20 cellular contexts compared by ENCODE assay signal in the genomic region with DNA sequence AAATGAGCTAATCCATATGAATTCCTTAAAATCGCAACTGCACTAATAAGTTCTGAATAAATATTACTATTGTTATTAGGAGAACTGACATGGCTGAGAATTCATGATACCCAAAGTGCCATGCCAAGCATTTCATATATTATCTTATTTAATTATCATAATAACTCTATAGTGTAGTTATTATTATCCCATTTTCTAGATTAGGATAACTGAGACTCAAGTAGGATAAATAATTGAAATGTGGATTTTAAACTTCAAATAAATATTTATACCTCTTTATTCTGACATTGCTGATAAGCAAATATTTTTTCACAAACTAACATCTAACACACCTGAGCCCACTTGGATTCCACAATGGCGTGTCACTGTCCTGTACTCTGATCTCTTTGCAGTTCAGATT.
DNase-seq lines count a peak whose midpoint lies in the region; ATAC-seq and TF ChIP-seq lines count a peak whose summit lies in the region.
"Had no signal": no experiment of that assay in that cellular context is flagged by ENCODE, and none has a peak within 500 bp of the region (broad histone marks: within the 10 kb centered on the region; RNA-seq: fewer than 3 reads in every experiment).

No MANE protein-coding gene starts in this region.

- dilution Hi-C loops in IMR-90 (cut with HindIII; ENCODE audit: low sequenced_read_pairs, unreplicated experiment): no loop called here

- H3K4me1 Mint-ChIP-seq in MCF 10A (ENCODE audit: insufficient read depth, unreplicated experiment): no peaks in the 10 kb centered on the region
- H3K4me1 Mint-ChIP-seq: CD4-positive, CD25-positive, alpha-beta regulatory T cell; CD8-positive, alpha-beta memory T cell had no signal

- H3K36me3 ChIP-seq in BLaER1: no peaks in the 10 kb centered on the region
- H3K36me3 ChIP-seq in IMR-90 (ENCODE audit: control insufficient read depth, insufficient read depth, low read length): no peaks in the 10 kb centered on the region
- no peaks in the 10 kb centered on the region for H3K36me3 ChIP-seq in endocrine pancreas (ENCODE audit: control insufficient read depth, insufficient read depth, low read length)
- no peaks in the 10 kb centered on the region for H3K36me3 ChIP-seq in neutrophil

- H3K27me3 Mint-ChIP-seq in MCF 10A (ENCODE audit: insufficient read depth, unreplicated experiment): no peaks in the 10 kb centered on the region
- H3K27me3 Mint-ChIP-seq: CD4-positive, CD25-positive, alpha-beta regulatory T cell had no signal

- CTCF ChIA-PET in IMR-90 (lab: Yijun Ruan, JAX) (no interaction called here), MCF 10A (lab: Yijun Ruan, JAX) (no interaction called here)

- no peak overlapping the region for H3K23ac ChIP-seq in IMR-90 (ENCODE audit: low read depth, low read length)

- no peak overlapping the region for H3K4me3 Mint-ChIP-seq in MCF 10A (ENCODE audit: unreplicated experiment)
- H3K4me3 Mint-ChIP-seq: CD4-positive, CD25-positive, alpha-beta regulatory T cell; CD8-positive, alpha-beta memory T cell; HFFc6 had no signal

- H3K9me3 Mint-ChIP-seq in MCF 10A (ENCODE audit: unreplicated experiment): no peaks in the 10 kb centered on the region
- H3K9me3 Mint-ChIP-seq: CD8-positive, alpha-beta memory T cell; HFFc6 had no signal

- ATAC-seq in IMR-90 (ENCODE audit: low read depth): no peak
- ATAC-seq in HG02870 (IDR thresholded peaks at IDR 0.05; ENCODE audit: unreplicated experiment): no peak
- ATAC-seq in sciatic nerve: no peak
- ATAC-seq: HCT116 had no signal

- no peak overlapping the region for H3K27ac ChIP-seq in BLaER1
- H3K27ac ChIP-seq in IMR-90 (ENCODE audit: insufficient read depth, low read length): no peak overlapping the region
- peak overlapping the region; percentile 65 for H3K27ac ChIP-seq in neutrophil
- H3K27ac ChIP-seq: KMS-11 had no signal

- in situ Hi-C loops in IMR-90 (cut with MboI; ENCODE audit: low sequenced_read_pairs): no loop called here

- H2AK5ac ChIP-seq in IMR-90 (ENCODE audit: low read depth, low read length): no peak overlapping the region

- no peak overlapping the region for H3K18ac ChIP-seq in IMR-90 (ENCODE audit: low read depth, low read length)

- H3K36me3 Mint-ChIP-seq in MCF 10A (ENCODE audit: insufficient read depth, unreplicated experiment): no peaks in the 10 kb centered on the region
- H3K36me3 Mint-ChIP-seq: CD4-positive, CD25-positive, alpha-beta regulatory T cell; CD8-positive, alpha-beta memory T cell had no signal

- H3K4me1 ChIP-seq in BLaER1 (peaks cover 36% of the 10 kb centered on the region), IMR-90 (ENCODE audit: control insufficient read depth, insufficient read depth, low read length) (peaks cover 4% of the 10 kb centered on the region; the same call in 1 of the 2 replicates), endocrine pancreas (ENCODE audit: control insufficient read depth, insufficient read depth, low read length) (peaks cover 12% of the 10 kb centered on the region), neutrophil (ENCODE audit: control insufficient read depth in 1 of 2, insufficient read depth in 1 of 2, low read depth in 1 of 2, low read length in 1 of 2) (peaks cover 3 to 11% of the 10 kb centered on the region in 2 experiments)

- intact Hi-C loops in IMR-90 (cut with micrococcal nuclease): loop anchor here (1.0 to 10.0 kb wide), 2 partner anchors 8 to 488 kb away; a partner anchor contains a TSS
- intact Hi-C loops in MCF 10A (cut with micrococcal nuclease): no loop called here
- intact Hi-C loops in sciatic nerve (cut with DNase I): no loop called here

- no peak overlapping the region for H4K8ac ChIP-seq in IMR-90 (ENCODE audit: low read depth in 2 of 2, low read length in 2 of 2)

- H3K9me3 ChIP-seq in BLaER1 (no peaks in the 10 kb centered on the region), IMR-90 (ENCODE audit: control insufficient read depth, insufficient read depth, low read length) (no peaks in the 10 kb centered on the region), endocrine pancreas (ENCODE audit: control insufficient read depth, low read length) (no peaks in the 10 kb centered on the region), neutrophil (no peaks in the 10 kb centered on the region)

- H3K4me2 ChIP-seq in BLaER1 (0 out of 2 replicates have a peak overlapping the region, but pooled peaks have one; percentile 21), IMR-90 (ENCODE audit: low read depth, low read length) (no peak overlapping the region)
- H3K4me2 ChIP-seq: KMS-11 had no signal

- no peak overlapping the region for H2BK15ac ChIP-seq in IMR-90 (ENCODE audit: low read depth, low read length)

- no peak overlapping the region for H3K4ac ChIP-seq in IMR-90 (ENCODE audit: low read depth, low read length)

- no peak overlapping the region for H3K56ac ChIP-seq in IMR-90 (ENCODE audit: extremely low read depth, insufficient read depth, low read length)

- H3K27ac Mint-ChIP-seq in MCF 10A (ENCODE audit: low read depth, unreplicated experiment): no peak overlapping the region
- H3K27ac Mint-ChIP-seq: CD4-positive, CD25-positive, alpha-beta regulatory T cell; CD8-positive, alpha-beta memory T cell; HFFc6 had no signal

- POLR2A ChIA-PET in IMR-90 (lab: Charles Lee; ENCODE audit: unreplicated experiment): no interaction called here
- POLR2A ChIA-PET in MCF 10A (lab: Yijun Ruan, JAX): no interaction called here

- no peak overlapping the region for H2AFZ ChIP-seq in IMR-90 (replicated peaks; ENCODE audit: low read length, poor library complexity)

- H2BK20ac ChIP-seq in IMR-90 (ENCODE audit: low read depth, low read length): no peak overlapping the region; the same call in 1 of the 2 replicates

- H4K5ac ChIP-seq in IMR-90 (ENCODE audit: low read depth, low read length): no peak overlapping the region

- no peak overlapping the region for H2BK120ac ChIP-seq in IMR-90 (ENCODE audit: low read depth, low read length)

- H3K27me3 ChIP-seq in BLaER1: no peaks in the 10 kb centered on the region
- H3K27me3 ChIP-seq in IMR-90 (ENCODE audit: control insufficient read depth, insufficient read depth, low read length): no peaks in the 10 kb centered on the region
- no peaks in the 10 kb centered on the region for H3K27me3 ChIP-seq in endocrine pancreas (ENCODE audit: control insufficient read depth, insufficient read depth, low read length)
- H3K27me3 ChIP-seq in neutrophil: no peaks in the 10 kb centered on the region

- no peak overlapping the region for H4K91ac ChIP-seq in IMR-90 (ENCODE audit: insufficient read depth, low read depth, low read length)

- no peak for TF ChIP-seq CTCF in IMR-90 (conservative IDR thresholded peaks at IDR 0.05; ENCODE audit: low read depth, low read length)
- TF ChIP-seq CTCF in neutrophil (IDR thresholded peaks at IDR 0.05): no peak
- no peak for TF ChIP-seq CTCF in MCF 10A (IDR thresholded peaks at IDR 0.05; ENCODE audit: unreplicated experiment)

- no peak overlapping the region for H2AK9ac ChIP-seq in IMR-90 (replicated peaks; ENCODE audit: low read depth, low read length, poor library complexity)

- H3K79me1 ChIP-seq in IMR-90 (ENCODE audit: low read depth in 1 of 2, low read length in 2 of 2): no peaks in the 10 kb centered on the region

- no TSS peak for BruUV-seq in IMR-90 (replicated peaks; lab: Mats Ljungman, UMichigan)
- BruUV-seq in MCF 10A (replicated peaks; lab: Mats Ljungman, UMichigan): no TSS peak

- WGBS in IMR-90 (ENCODE audit: extremely low coverage in 2 of 2, insufficient read length in 1 of 2), 2 experiments: no CpG with 5 or more reads among the region's 2 CpGs

- no peak for DNase-seq in IMR-90
- no peak for DNase-seq in MCF 10A (ENCODE audit: unreplicated experiment)
- no peak for DNase-seq in sciatic nerve (ENCODE audit: low spot score)
- DNase-seq: AML-193; CD4-positive, CD25-positive, alpha-beta regulatory T cell; CD8-positive, alpha-beta memory T cell; COR-L47; DMS 273 treated with DMSO at 0.1 percent for 48 hours; DND-41; EL; GOT3; H7; HFFc6 had no signal

- H2BK5ac ChIP-seq in IMR-90 (ENCODE audit: low read depth, low read length, poor library complexity, severe bottlenecking): no peak overlapping the region

- H3K9ac ChIP-seq in BLaER1: no peak overlapping the region
- no peak overlapping the region for H3K9ac ChIP-seq in IMR-90 (ENCODE audit: low read depth, low read length)
- no peak overlapping the region for H3K9ac ChIP-seq in endocrine pancreas (ENCODE audit: control insufficient read depth, insufficient read depth, low read length)
- H3K9ac ChIP-seq: KMS-11 had no signal

- no peaks in the 10 kb centered on the region for H3K9me1 ChIP-seq in IMR-90 (ENCODE audit: insufficient read depth, low read length)

- H3K4me3 ChIP-seq in BLaER1 (no peak overlapping the region), IMR-90 (ENCODE audit: insufficient read depth, low read depth, low read length) (no peak overlapping the region), endocrine pancreas (ENCODE audit: control insufficient read depth, insufficient read depth, low read length) (peak overlapping the region; percentile 57), neutrophil (ENCODE audit: low read depth in 1 of 2, low read length in 1 of 2) (no peak overlapping the region)
- H3K4me3 ChIP-seq: GM12878 had no signal

- H4K20me1 ChIP-seq in BLaER1: no peaks in the 10 kb centered on the region
- no peaks in the 10 kb centered on the region for H4K20me1 ChIP-seq in IMR-90 (ENCODE audit: insufficient read depth, low read length)

- TF ChIP-seq RAD21 in IMR-90 (IDR thresholded peaks at IDR 0.05; ENCODE audit: low read length): no peak

- TF ChIP-seq POLR2A in IMR-90 (IDR thresholded peaks at IDR 0.05; ENCODE audit: low read depth, low read length): no peak

- peak overlapping the region; percentile 52 for H3K14ac ChIP-seq in IMR-90 (replicated peaks; ENCODE audit: low read depth, low read length)

TF ChIP-seq in IMR-90, 13 proteins besides CTCF, POLR2A, EP300 and RAD21:
- TF ChIP-seq NFE2L2 (IDR thresholded peaks at IDR 0.05; ENCODE audit: low read depth, low read length) (no peak), CHD1 (IDR thresholded peaks at IDR 0.05; ENCODE audit: low read depth, low read length) (no peak)
